Comparison of ENCODE assay signal across 10 cellular contexts in the genomic region with DNA sequence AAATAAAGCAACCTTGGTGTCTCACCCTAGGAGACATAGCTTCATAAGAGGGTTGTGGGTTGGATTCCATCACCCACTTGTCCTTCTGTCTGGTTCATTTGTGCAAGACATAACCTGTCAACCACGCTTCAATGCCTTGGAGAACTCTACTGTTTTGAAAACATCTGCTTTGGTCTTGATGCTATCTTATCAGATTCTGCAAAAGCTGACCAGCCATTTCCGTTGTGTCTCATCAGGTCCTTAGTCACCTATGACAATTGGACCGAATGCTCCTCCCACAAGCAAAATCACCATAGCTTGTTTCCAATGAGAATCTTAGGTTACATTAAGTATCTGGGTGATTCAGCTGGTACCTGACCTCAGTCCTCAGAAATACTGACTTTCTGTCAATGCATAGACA. TPM values are rescaled to one million over a fixed set of nuclear protein-coding genes. Genes with fewer than 3 reads are reported as not detected.
A peak's percentile ranks its signal among the peaks of the same experiment; 100 is the strongest.
DNase-seq lines count a peak whose midpoint lies in the region; ATAC-seq and TF ChIP-seq lines count a peak whose summit lies in the region.
"Had no signal": no experiment of that assay in that cellular context is flagged by ENCODE, and none has a peak within 500 bp of the region (broad histone marks: within the 10 kb centered on the region; RNA-seq: fewer than 3 reads in every experiment).

No MANE protein-coding gene starts in this region.

- peaks cover 72% of the 10 kb centered on the region for H3K36me3 Mint-ChIP-seq in activated CD8-positive, alpha-beta T cell treated with anti-CD3 and anti-CD28 coated beads for 36 hours (ENCODE audit: low read depth)

- H3K9me3 Mint-ChIP-seq in activated CD8-positive, alpha-beta T cell treated with anti-CD3 and anti-CD28 coated beads for 36 hours: peaks cover 3% of the 10 kb centered on the region

- intact Hi-C loops in activated CD8-positive, alpha-beta T cell treated with anti-CD3 and anti-CD28 coated beads for 36 hours (cut with micrococcal nuclease): loop anchor here (2.0 kb wide), 2 partner anchors 33 to 49 kb away; no protein-coding TSS in a partner anchor

- peaks cover 14% of the 10 kb centered on the region for H3K4me1 ChIP-seq in parathyroid adenoma

- ATAC-seq in GM18511 (IDR thresholded peaks at IDR 0.05; ENCODE audit: unreplicated experiment) (peak; percentile 59), HG03060 (IDR thresholded peaks at IDR 0.05; ENCODE audit: low read depth, unreplicated experiment) (peak; percentile 46)
- peak; percentile 62 for ATAC-seq in activated CD8-positive, alpha-beta T cell treated with anti-CD3 and anti-CD28 coated beads for 36 hours

- H3K27me3 ChIP-seq in parathyroid adenoma (ENCODE audit: control insufficient read depth, insufficient read depth, low read length): no peaks in the 10 kb centered on the region

- peaks cover 77% of the 10 kb centered on the region for H3K4me1 Mint-ChIP-seq in activated CD8-positive, alpha-beta T cell treated with anti-CD3 and anti-CD28 coated beads for 36 hours (ENCODE audit: low read depth)

- H3K27ac Mint-ChIP-seq in activated CD8-positive, alpha-beta T cell treated with anti-CD3 and anti-CD28 coated beads for 36 hours: peak overlapping the region; percentile 98

- no peak overlapping the region for H3K4me3 ChIP-seq in parathyroid adenoma (ENCODE audit: low read depth, low read length)
- H3K4me3 ChIP-seq: SK-N-MC, thoracic aorta had no signal

- peak; percentile 86 for DNase-seq in activated CD8-positive, alpha-beta T cell treated with anti-CD3 and anti-CD28 coated beads for 36 hours
- DNase-seq in GDM1 (lab: John Stamatoyannopoulos, UW) (no peak), NCI-H2107 treated with DMSO at 0.1 percent for 48 hours (lab: John Stamatoyannopoulos, UW; ENCODE audit: unreplicated experiment) (no peak), SIG-M5 treated with dmso at 0.1 percent for 504 hours (lab: John Stamatoyannopoulos, UW; ENCODE audit: unreplicated experiment) (no peak), GM10248 (ENCODE audit: extremely low spot score) (no peak)

- TF ChIP-seq CTCF in activated CD8-positive, alpha-beta T cell treated with anti-CD3 and anti-CD28 coated beads for 36 hours (IDR thresholded peaks at IDR 0.05): no peak
- no peak for TF ChIP-seq CTCF in parathyroid adenoma (IDR thresholded peaks at IDR 0.05)
- TF ChIP-seq CTCF in GM10248 (IDR thresholded peaks at IDR 0.05; ENCODE audit: control extremely low read depth, extremely low read depth, low read depth, missing control alignments): no peak

- H3K4me2 ChIP-seq in parathyroid adenoma (ENCODE audit: low read length): peak overlapping the region; percentile 43

- H2AFZ ChIP-seq in parathyroid adenoma: peak overlapping the region; percentile 8

- POLR2A ChIA-PET in activated CD8-positive, alpha-beta T cell treated with anti-CD3 and anti-CD28 coated beads for 36 hours (lab: Charles Lee): interaction anchor here (0.6 to 5.0 kb wide), 11 partner anchors 9 to 339 kb away, joined by 3 to 67 read pairs (median 5); a partner anchor contains a TSS
- POLR2A ChIA-PET in GM10248 (lab: Yijun Ruan, JAX): no interaction called here

- H3K79me2 ChIP-seq in parathyroid adenoma: no peaks in the 10 kb centered on the region

- no peaks in the 10 kb centered on the region for H3K27me3 Mint-ChIP-seq in activated CD8-positive, alpha-beta T cell treated with anti-CD3 and anti-CD28 coated beads for 36 hours

- peak overlapping the region; percentile 40 for H3K27ac ChIP-seq in parathyroid adenoma
- H3K27ac ChIP-seq: SK-N-MC, thoracic aorta had no signal

- no peaks in the 10 kb centered on the region for H3K36me3 ChIP-seq in parathyroid adenoma (ENCODE audit: control insufficient read depth, insufficient read depth, low read length)
- H3K36me3 ChIP-seq: thoracic aorta had no signal

- peak overlapping the region; percentile 52 for H3K4me3 Mint-ChIP-seq in activated CD8-positive, alpha-beta T cell treated with anti-CD3 and anti-CD28 coated beads for 36 hours

- no peak overlapping the region for H3K9ac ChIP-seq in parathyroid adenoma

- no peaks in the 10 kb centered on the region for H3K9me3 ChIP-seq in parathyroid adenoma (ENCODE audit: control insufficient read depth, low read length)
- H3K9me3 ChIP-seq: thoracic aorta had no signal

- CTCF ChIA-PET in activated CD8-positive, alpha-beta T cell treated with anti-CD3 and anti-CD28 coated beads for 36 hours (lab: Charles Lee): interaction anchor here (0.8 to 4.5 kb wide), 10 partner anchors 11 to 80 kb away, joined by 3 to 17 read pairs (median 6); a partner anchor contains a TSS
- CTCF ChIA-PET in GM10248 (lab: Yijun Ruan, JAX): interaction anchor here (1.8 to 2.6 kb wide), 2 partner anchors 37 to 63 kb away, joined by 3 to 13 read pairs; no protein-coding TSS in a partner anchor

RNA-seq across cellular contexts. Expression of a gene that starts 35.4 kb away (rescaled TPM):
- 10 to 100 TPM; 70.8 to 72.2 TPM for total RNA-seq in activated CD8-positive, alpha-beta T cell treated with anti-CD3 and anti-CD28 coated beads for 36 hours
